In the genomic region with DNA sequence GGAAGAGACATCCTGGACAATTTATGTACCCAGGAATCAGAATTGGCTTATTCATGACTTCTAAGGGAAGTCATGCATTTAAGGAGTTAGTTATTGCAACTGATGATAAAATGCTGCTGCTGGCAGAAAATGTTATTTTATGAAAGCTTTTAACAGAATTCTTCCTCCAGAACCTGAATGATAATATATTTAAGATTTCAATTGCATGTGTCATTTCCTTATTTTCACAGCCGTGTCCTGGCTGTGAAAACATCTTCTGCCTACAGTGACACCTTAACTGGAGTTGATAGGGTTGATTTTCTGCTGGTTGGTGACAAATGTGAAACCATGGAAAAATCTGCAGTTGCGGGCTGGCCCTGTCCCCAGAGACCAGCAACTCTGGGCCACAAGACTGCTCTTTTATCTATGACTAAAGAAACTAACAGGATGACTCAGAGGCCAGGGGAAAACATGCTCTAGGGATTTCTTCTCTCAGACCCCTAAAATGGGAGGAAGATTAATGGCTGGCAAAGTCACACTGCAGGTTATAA, we compare ENCODE assay signal across 8 cellular contexts. TPM values are rescaled to one million over a fixed set of nuclear protein-coding genes. Genes with fewer than 3 reads are reported as not detected.
DNase-seq lines count a peak whose midpoint lies in the region; ATAC-seq and TF ChIP-seq lines count a peak whose summit lies in the region.

No MANE protein-coding gene starts in this region.

- in situ Hi-C loops in KBM-7 (cut with MboI; ENCODE audit: low pct_unique_long_range_greater_than_20kb, low sequenced_read_pairs): no loop called here

- ATAC-seq in GM18499 (IDR thresholded peaks at IDR 0.05; ENCODE audit: insufficient read depth, unreplicated experiment) (peak; percentile 92), GM21717 (IDR thresholded peaks at IDR 0.05; ENCODE audit: unreplicated experiment) (peak; percentile 86)

- H3K36me3 ChIP-seq in colonic mucosa: no peaks in the 10 kb centered on the region

- H3K4me3 ChIP-seq in coronary artery (no peak overlapping the region), colonic mucosa (no peak overlapping the region)

- intact Hi-C loops in colonic mucosa (cut with DNase I): no loop called here

- no peaks in the 10 kb centered on the region for H3K4me1 ChIP-seq in colonic mucosa

- H3K27ac Mint-ChIP-seq in chondrocyte (ENCODE audit: unreplicated experiment): peak overlapping the region; percentile 94

- H3K27me3 Mint-ChIP-seq in chondrocyte (ENCODE audit: low read depth): no peaks in the 10 kb centered on the region

- H3K9me3 ChIP-seq in colonic mucosa: no peaks in the 10 kb centered on the region

- peaks cover 41% of the 10 kb centered on the region for H3K4me1 Mint-ChIP-seq in chondrocyte (ENCODE audit: low read depth)

- no peak overlapping the region for H3K4me3 Mint-ChIP-seq in chondrocyte (ENCODE audit: unreplicated experiment)

- TF ChIP-seq CTCF in chondrocyte (IDR thresholded peaks at IDR 0.05) (no peak), coronary artery (IDR thresholded peaks at IDR 0.05) (no peak), colonic mucosa (IDR thresholded peaks at IDR 0.05) (no peak)

- H3K9ac ChIP-seq in colonic mucosa (ENCODE audit: low read depth in 2 of 2, low read length in 2 of 2): no peak overlapping the region

- H3K9me3 Mint-ChIP-seq in chondrocyte (ENCODE audit: low read depth): no peaks in the 10 kb centered on the region

- H3K27me3 ChIP-seq in colonic mucosa: no peaks in the 10 kb centered on the region

- H3K36me3 Mint-ChIP-seq in chondrocyte (ENCODE audit: low read depth): no peaks in the 10 kb centered on the region

- no peak overlapping the region for H3K27ac ChIP-seq in coronary artery
- H3K27ac ChIP-seq in colonic mucosa: no peak overlapping the region

- DNase-seq in KBM-7 (peak; percentile 19), chondrocyte (ENCODE audit: low spot score) (no peak), coronary artery (ENCODE audit: low spot score) (no peak), cerebellar cortex (ENCODE audit: low spot score) (no peak), colonic mucosa (no peak)
- DNase-seq in NK-92 treated with Interleukin-12 subunit alpha and Interleukin-12 subunit beta, amount 100 ng/mL, for 24 hours (lab: John Stamatoyannopoulos, UW): no peak

RNA-seq across cellular contexts. Expression of a gene that starts 12.3 kb away (rescaled TPM):
- total RNA-seq in chondrocyte: 18.7 to 23.7 TPM (median 20.2 TPM) in 3 replicates
- 10 to 100 TPM; 15.1 to 20.3 TPM for total RNA-seq in colonic mucosa
